ENCODE assay signal across 10 cellular contexts in genomic region chr16:78004501-78004900, GRCh38. TPM values are rescaled to one million over a fixed set of nuclear protein-coding genes. Genes with fewer than 3 reads are reported as not detected.
"Had no signal": no experiment of that assay in that cellular context is flagged by ENCODE, and none has a peak within 500 bp of the region (broad histone marks: within the 10 kb centered on the region; RNA-seq: fewer than 3 reads in every experiment).

No MANE protein-coding gene starts in this region.

- H3K4me1 ChIP-seq: HAP-1 had no signal

- H3K4me3 ChIP-seq: GM23338, HAP-1, K562 had no signal

- H2AFZ ChIP-seq: GM23338 had no signal

- H3K27ac ChIP-seq: HL-60 had no signal

- H3K36me3 ChIP-seq: HAP-1 had no signal

- DNase-seq: H7, HFFc6, IMR-90, KG1 had no signal

- H3K4me2 ChIP-seq: GM23338 had no signal

- ATAC-seq: GM23338, HCT116, K562 had no signal

- H3K9me3 ChIP-seq: HAP-1 had no signal

RNA-seq across cellular contexts. Expression of gene CLEC3A, which starts 17.8 kb away (rescaled TPM):
- total RNA-seq: GM23338, H7, HFFc6, HT1080, IMR-90, K562 had no signal
- polyA plus RNA-seq: GM23338, IMR-90, K562 had no signal
